Comparison of ENCODE assay signal across 8 cellular contexts in genomic region chr10:125146791-125147604, GRCh38. TPM values are rescaled to one million over a fixed set of nuclear protein-coding genes. Genes with fewer than 3 reads are reported as not detected.
DNase-seq lines count a peak whose midpoint lies in the region; ATAC-seq, FAIRE-seq and TF ChIP-seq lines count a peak whose summit lies in the region.

No MANE protein-coding gene starts in this region.

- DNase-seq in RCC 7860 (ENCODE audit: low spot score): peak; percentile 93
- DNase-seq in foreskin fibroblast: peak; percentile 55 to 67
- DNase-seq in gastrocnemius medialis: peak in 1 of 2 donors; percentile 51
- DNase-seq in DMS79 treated with DMSO at 0.1 percent for 48 hours (lab: John Stamatoyannopoulos, UW): no peak
- DNase-seq in SKM-1 (lab: John Stamatoyannopoulos, UW; ENCODE audit: unreplicated experiment): no peak
- no peak for DNase-seq in SW 1271 (lab: John Stamatoyannopoulos, UW)
- DNase-seq in H54 (ENCODE audit: insufficient read length, low spot score): no peak

- peaks cover 0 to 5% of the 10 kb centered on the region in 2 donors for H3K36me3 ChIP-seq in gastrocnemius medialis

- intact Hi-C loops in gastrocnemius medialis (cut with DNase I; ENCODE audit: low total_unique reads): no loop called here

- FAIRE-seq in RCC 7860 (lab: Jason Lieb, UNC): peak; percentile 91
- FAIRE-seq in H54 (lab: Jason Lieb, UNC): no peak

- ATAC-seq in gastrocnemius medialis: no peak

- H3K27ac ChIP-seq in gastrocnemius medialis: peak overlapping the region; percentile 88 to 99 (median 97)

- H3K27me3 ChIP-seq in gastrocnemius medialis: no peaks in the 10 kb centered on the region

- H3K4me1 ChIP-seq in gastrocnemius medialis: peaks cover 74 to 91% of the 10 kb centered on the region in 2 donors

- no peak for TF ChIP-seq POLR2A in gastrocnemius medialis (IDR thresholded peaks at IDR 0.05)
- no peak for TF ChIP-seq POLR2A in H54 (IDR thresholded peaks at IDR 0.05; ENCODE audit: low read depth, low read length)

- in situ Hi-C loops in gastrocnemius medialis (cut with MboI; ENCODE audit: low sequenced_read_pairs in 4 of 4): no loop called here

- no peaks in the 10 kb centered on the region for H3K9me3 ChIP-seq in gastrocnemius medialis

- TF ChIP-seq CTCF in GM12872 (IDR thresholded peaks at IDR 0.05; ENCODE audit: insufficient read depth, low read depth, low read length): 0 out of 3 replicates have a peak, but pooled peaks have one; percentile 17
- TF ChIP-seq CTCF in foreskin fibroblast (IDR thresholded peaks at IDR 0.05; ENCODE audit: low read depth, low read length): no peak
- no peak for TF ChIP-seq CTCF in gastrocnemius medialis (IDR thresholded peaks at IDR 0.05 in 4 of 5, conservative IDR thresholded peaks at IDR 0.05 in 1 of 5)

- H3K4me3 ChIP-seq in foreskin fibroblast (ENCODE audit: low read depth in 1 of 2, low read length in 2 of 2): no peak overlapping the region
- no peak overlapping the region for H3K4me3 ChIP-seq in gastrocnemius medialis

RNA-seq across cellular contexts. Expression of gene CTBP2, which starts 13.4 kb away (rescaled TPM):
- 10 to 100 TPM; 13.9 to 36.7 (median 21.1) TPM for total RNA-seq in gastrocnemius medialis

Comparison
In these comparisons a context has a peak if more than half of its experiments do, and no peak if none do; other contexts are left out.
1. DNase-seq: peak in RCC 7860 (single experiment) and foreskin fibroblast (2 of 2); none in DMS79 treated with DMSO at 0.1 percent for 48 hours (single experiment), SKM-1 (single experiment), SW 1271 (0 of 2) and H54 (single experiment).